ENCODE assay signal across 9 cellular contexts in the genomic region with DNA sequence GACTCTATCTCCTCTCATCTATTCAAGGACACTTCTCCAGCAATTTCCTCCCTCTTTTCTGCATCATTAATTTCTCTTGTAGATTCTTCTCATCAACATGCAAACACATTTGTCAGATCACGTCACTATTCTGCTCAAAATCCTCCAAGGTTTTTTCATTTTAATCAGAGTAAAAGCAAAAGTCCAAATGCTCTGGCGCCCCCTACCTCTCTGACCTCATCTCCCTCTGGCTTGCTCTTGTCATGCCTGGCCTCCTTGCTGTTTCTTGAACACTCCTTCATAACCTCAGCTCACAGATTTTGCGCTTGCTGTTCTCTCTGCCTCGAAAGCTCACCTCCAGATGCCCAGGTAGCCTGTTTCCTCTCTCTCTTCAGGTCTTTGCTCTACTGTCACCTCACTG. TPM values are rescaled to one million over a fixed set of nuclear protein-coding genes. Genes with fewer than 3 reads are reported as not detected.
DNase-seq lines count a peak whose midpoint lies in the region; ATAC-seq, FAIRE-seq and TF ChIP-seq lines count a peak whose summit lies in the region.
"Had no signal": no experiment of that assay in that cellular context is flagged by ENCODE, and none has a peak within 500 bp of the region (broad histone marks: within the 10 kb centered on the region; RNA-seq: fewer than 3 reads in every experiment).

No MANE protein-coding gene starts in this region.

- H3K4me3 Mint-ChIP-seq in activated naive CD4-positive, alpha-beta T cell treated with anti-CD3 and anti-CD28 coated beads for 36 hours: no peak overlapping the region
- H3K4me3 Mint-ChIP-seq in stimulated activated effector memory CD8-positive, alpha-beta T cell treated with anti-CD3 and anti-CD28 coated beads, Interleukin-12 subunit alpha, Interleukin-12 subunit beta, amount 100 ng/mL, for 72 hours: no peak overlapping the region

- H3K9me3 Mint-ChIP-seq in activated naive CD4-positive, alpha-beta T cell treated with anti-CD3 and anti-CD28 coated beads for 36 hours: no peaks in the 10 kb centered on the region
- H3K9me3 Mint-ChIP-seq in stimulated activated effector memory CD8-positive, alpha-beta T cell treated with anti-CD3 and anti-CD28 coated beads, Interleukin-12 subunit alpha, Interleukin-12 subunit beta, amount 100 ng/mL, for 72 hours: no peaks in the 10 kb centered on the region

- no peak for ATAC-seq in stimulated activated effector memory CD8-positive, alpha-beta T cell treated with anti-CD3 and anti-CD28 coated beads, Interleukin-12 subunit alpha, Interleukin-12 subunit beta, amount 100 ng/mL, for 72 hours
- ATAC-seq in HG03565 (IDR thresholded peaks at IDR 0.05; ENCODE audit: unreplicated experiment): no peak

- peak overlapping the region in 6 of 59 donors; percentile 5 to 57 (median 25) for H3K27ac ChIP-seq in dorsolateral prefrontal cortex

- TF ChIP-seq CTCF in dorsolateral prefrontal cortex (IDR thresholded peaks at IDR 0.05 in 54 of 56, conservative IDR thresholded peaks at IDR 0.05 in 2 of 56; ENCODE audit: low read depth in 1 of 56, partially characterized antibody in 56 of 56): peak in 48 of 56 donors; percentile 9 to 64 (median 40)

- H3K27me3 ChIP-seq in dorsolateral prefrontal cortex: no peaks in the 10 kb centered on the region

- no peak overlapping the region for H3K4me3 ChIP-seq in dorsolateral prefrontal cortex

- peak; percentile 38 for DNase-seq in activated naive CD4-positive, alpha-beta T cell treated with anti-CD3 and anti-CD28 coated beads for 36 hours
- DNase-seq in activated naive CD4-positive, alpha-beta T cell (lab: John Stamatoyannopoulos, UW): no peak
- DNase-seq in NCI-H82 treated with DMSO at 0.1 percent for 48 hours (lab: John Stamatoyannopoulos, UW; ENCODE audit: unreplicated experiment) (peak; percentile 0), dorsolateral prefrontal cortex (peak in 2 of 10 donors; percentile 38), GM12892 (ENCODE audit: insufficient read length) (no peak)
- DNase-seq in stimulated activated effector memory CD8-positive, alpha-beta T cell treated with anti-CD3 and anti-CD28 coated beads, Interleukin-12 subunit alpha, Interleukin-12 subunit beta, amount 100 ng/mL, for 72 hours (ENCODE audit: low spot score in 2 of 2): no peak
- no peak for DNase-seq in activated CD8-positive, alpha-beta memory T cell treated with anti-CD3 and anti-CD28 coated beads, Interleukin-2, amount 50 U/mL, for 4 hours
- DNase-seq: left cardiac atrium had no signal

- no peaks in the 10 kb centered on the region for H3K27me3 Mint-ChIP-seq in activated naive CD4-positive, alpha-beta T cell treated with anti-CD3 and anti-CD28 coated beads for 36 hours (ENCODE audit: low read depth)

- H3K27ac Mint-ChIP-seq in activated naive CD4-positive, alpha-beta T cell treated with anti-CD3 and anti-CD28 coated beads for 36 hours: no peak overlapping the region
- peak overlapping the region; percentile 46 for H3K27ac Mint-ChIP-seq in stimulated activated effector memory CD8-positive, alpha-beta T cell treated with anti-CD3 and anti-CD28 coated beads, Interleukin-12 subunit alpha, Interleukin-12 subunit beta, amount 100 ng/mL, for 72 hours

- CTCF ChIA-PET in activated naive CD4-positive, alpha-beta T cell treated with anti-CD3 and anti-CD28 coated beads for 36 hours (lab: Charles Lee): interaction anchor here (1.2 to 1.4 kb wide), 3 partner anchors 10 to 54 kb away, joined by 3 read pairs; no protein-coding TSS in a partner anchor

- no peak for FAIRE-seq in GM12892 (lab: Jason Lieb, UNC)

- H3K36me3 Mint-ChIP-seq in activated naive CD4-positive, alpha-beta T cell treated with anti-CD3 and anti-CD28 coated beads for 36 hours (ENCODE audit: low read depth): peaks cover 46% of the 10 kb centered on the region
- H3K36me3 Mint-ChIP-seq in stimulated activated effector memory CD8-positive, alpha-beta T cell treated with anti-CD3 and anti-CD28 coated beads, Interleukin-12 subunit alpha, Interleukin-12 subunit beta, amount 100 ng/mL, for 72 hours: peaks cover 89% of the 10 kb centered on the region

- no peaks in the 10 kb centered on the region for H3K4me1 Mint-ChIP-seq in activated naive CD4-positive, alpha-beta T cell treated with anti-CD3 and anti-CD28 coated beads for 36 hours (ENCODE audit: low read depth)
- H3K4me1 Mint-ChIP-seq in stimulated activated effector memory CD8-positive, alpha-beta T cell treated with anti-CD3 and anti-CD28 coated beads, Interleukin-12 subunit alpha, Interleukin-12 subunit beta, amount 100 ng/mL, for 72 hours: no peaks in the 10 kb centered on the region

- intact Hi-C loops in activated naive CD4-positive, alpha-beta T cell treated with anti-CD3 and anti-CD28 coated beads for 36 hours (cut with micrococcal nuclease): no loop called here
- intact Hi-C loops in dorsolateral prefrontal cortex (cut with DNase I): no loop called here

- TF ChIP-seq POLR2A in GM12892 (IDR thresholded peaks at IDR 0.05; ENCODE audit: low read depth, low read length): no peak

RNA-seq across cellular contexts. Expression of a gene that starts 22.4 kb away (rescaled TPM):
- total RNA-seq in activated naive CD4-positive, alpha-beta T cell treated with anti-CD3 and anti-CD28 coated beads for 36 hours: 10 to 100 TPM; 84.2 to 85.5 TPM
- 10 to 100 TPM; 34.6 to 76.6 (median 58.4) TPM for total RNA-seq in dorsolateral prefrontal cortex
- polyA plus RNA-seq in GM12892 (2012; ENCODE audit: missing spikeins): 59.4 TPM

RNA-seq across cellular contexts. Expression of a gene that starts 32.0 kb away (rescaled TPM):
- not detected for total RNA-seq in activated naive CD4-positive, alpha-beta T cell treated with anti-CD3 and anti-CD28 coated beads for 36 hours
- total RNA-seq in dorsolateral prefrontal cortex: 1 to 10 TPM in 29 of 120 experiments, under 1 TPM in 41, not detected in 50; 0.32 to 3.5 (median 0.94) TPM
- not detected for polyA plus RNA-seq in GM12892 (2012; ENCODE audit: missing spikeins)
- total RNA-seq: left cardiac atrium had no signal

Comparison
In these comparisons a context has a peak if more than half of its experiments do, and no peak if none do; other contexts are left out.
1. DNase-seq: peak in activated naive CD4-positive, alpha-beta T cell treated with anti-CD3 and anti-CD28 coated beads for 36 hours (single experiment) and NCI-H82 treated with DMSO at 0.1 percent for 48 hours (single experiment); none in activated naive CD4-positive, alpha-beta T cell (0 of 4), stimulated activated effector memory CD8-positive, alpha-beta T cell treated with anti-CD3 and anti-CD28 coated beads, Interleukin-12 subunit alpha, Interleukin-12 subunit beta, amount 100 ng/mL, for 72 hours (0 of 2), GM12892 (single experiment) and activated CD8-positive, alpha-beta memory T cell treated with anti-CD3 and anti-CD28 coated beads, Interleukin-2, amount 50 U/mL, for 4 hours (single experiment).